In genomic region chr16:22195445-22195694, GRCh38 we compare ENCODE assay signal across 9 cellular contexts. TPM values are rescaled to one million over a fixed set of nuclear protein-coding genes. Genes with fewer than 3 reads are reported as not detected.
DNase-seq lines count a peak whose midpoint lies in the region; ATAC-seq and TF ChIP-seq lines count a peak whose summit lies in the region.
"Had no signal": no experiment of that assay in that cellular context is flagged by ENCODE, and none has a peak within 500 bp of the region (broad histone marks: within the 10 kb centered on the region; RNA-seq: fewer than 3 reads in every experiment).

No MANE protein-coding gene starts in this region.

- POLR2A ChIA-PET in activated B cell treated with CpG ODN at 0.5 μM for 24 hours (lab: Charles Lee), result interaction anchor here (0.5 to 8.8 kb wide), 4 partner anchors 11 to 242 kb away, joined by 3 to 154 read pairs (median 8); partner anchors contain the start of genes EEF2K, POLR3E and UQCRC2

- H3K4me1 Mint-ChIP-seq in HFFc6 (ENCODE audit: low read depth) (peaks cover 53% of the 10 kb centered on the region), activated B cell treated with CpG ODN at 0.5 μM for 24 hours (peaks cover 77% of the 10 kb centered on the region)

- H3K27ac Mint-ChIP-seq in HFFc6, result peak overlapping the region; percentile 80
- peak overlapping the region; percentile 96 for H3K27ac Mint-ChIP-seq in activated B cell treated with CpG ODN at 0.5 μM for 24 hours

- H3K9me3 ChIP-seq in iPS-15b (ENCODE audit: control insufficient read depth, insufficient read depth, low read length), result no peaks in the 10 kb centered on the region
- no peaks in the 10 kb centered on the region for H3K9me3 ChIP-seq in skeletal muscle tissue (ENCODE audit: control insufficient read depth in 3 of 3, low read length in 3 of 3)

- H3K36me3 Mint-ChIP-seq in HFFc6 (ENCODE audit: low read depth), result no peaks in the 10 kb centered on the region
- peaks cover 3% of the 10 kb centered on the region for H3K36me3 Mint-ChIP-seq in activated B cell treated with CpG ODN at 0.5 μM for 24 hours (ENCODE audit: low read depth)

- peak overlapping the region; percentile 38 for H3K27ac ChIP-seq in skeletal muscle tissue (ENCODE audit: low read depth, low read length)

- H3K27me3 Mint-ChIP-seq in HFFc6 (ENCODE audit: insufficient read depth), result peaks cover 2% of the 10 kb centered on the region
- peaks cover 2% of the 10 kb centered on the region for H3K27me3 Mint-ChIP-seq in activated B cell treated with CpG ODN at 0.5 μM for 24 hours

- TF ChIP-seq CTCF in HFFc6 (IDR thresholded peaks at IDR 0.05) (no peak), activated B cell treated with CpG ODN at 0.5 μM for 24 hours (IDR thresholded peaks at IDR 0.05) (no peak)

- H3K4me1 ChIP-seq in iPS-15b (ENCODE audit: control insufficient read depth, insufficient read depth, low read length), result peaks cover 4% of the 10 kb centered on the region
- H3K4me1 ChIP-seq in skeletal muscle tissue (ENCODE audit: control insufficient read depth in 3 of 3, insufficient read depth in 3 of 3, low read length in 3 of 3), result peaks cover 17 to 26% (median 21%) of the 10 kb centered on the region in 3 donors

- no peaks in the 10 kb centered on the region; the same call in 1 of the 2 replicates for H3K9me3 Mint-ChIP-seq in HFFc6
- H3K9me3 Mint-ChIP-seq in activated B cell treated with CpG ODN at 0.5 μM for 24 hours, result peaks cover 2% of the 10 kb centered on the region

- intact Hi-C loops in activated B cell treated with CpG ODN at 0.5 μM for 24 hours (cut with micrococcal nuclease), result loop anchor here (10.0 kb wide), 1 partner anchor 239 kb away; no protein-coding TSS in a partner anchor

- H3K9ac ChIP-seq in iPS-15b (ENCODE audit: low read depth, low read length), result no peak overlapping the region
- H3K9ac ChIP-seq in skeletal muscle tissue (ENCODE audit: low read depth in 1 of 3, low read length in 3 of 3), result peak overlapping the region in 1 of 3 donors; percentile 16

- H3K4me3 ChIP-seq in iPS-15b (ENCODE audit: low read depth, low read length) (peak overlapping the region; percentile 91), skeletal muscle tissue (ENCODE audit: low read length in 3 of 3) (peak overlapping the region in 1 of 3 donors; percentile 93)

- ATAC-seq in activated B cell treated with CpG ODN at 0.5 μM for 24 hours (ENCODE audit: low read depth) (no peak), HG03460 (IDR thresholded peaks at IDR 0.05; ENCODE audit: unreplicated experiment) (no peak), GM18873 (IDR thresholded peaks at IDR 0.05; ENCODE audit: low FRiP score, unreplicated experiment) (no peak)

- no peaks in the 10 kb centered on the region for H3K36me3 ChIP-seq in iPS-15b (ENCODE audit: control insufficient read depth, insufficient read depth, low read length)
- no peaks in the 10 kb centered on the region for H3K36me3 ChIP-seq in skeletal muscle tissue (ENCODE audit: control insufficient read depth in 3 of 3, insufficient read depth in 3 of 3, low read length in 3 of 3)

- DNase-seq in HFFc6 (no peak), activated B cell treated with CpG ODN at 0.5 μM for 24 hours (no peak), NCI-H526 (lab: John Stamatoyannopoulos, UW) (no peak), RPMI8226 (no peak)

- CTCF ChIA-PET in activated B cell treated with CpG ODN at 0.5 μM for 24 hours (lab: Charles Lee), result interaction anchor here (0.9 to 2.9 kb wide), 4 partner anchors 10 to 188 kb away, joined by 3 to 17 read pairs (median 8); partner anchors contain the start of genes EEF2K and POLR3E

- H3K27me3 ChIP-seq in iPS-15b (ENCODE audit: control insufficient read depth, insufficient read depth, low read length), result no peaks in the 10 kb centered on the region
- no peaks in the 10 kb centered on the region for H3K27me3 ChIP-seq in skeletal muscle tissue (ENCODE audit: control insufficient read depth in 3 of 3, insufficient read depth in 3 of 3, low read length in 3 of 3)

- peak overlapping the region; percentile 89 for H3K4me3 Mint-ChIP-seq in HFFc6
- peak overlapping the region; percentile 87 for H3K4me3 Mint-ChIP-seq in activated B cell treated with CpG ODN at 0.5 μM for 24 hours

RNA-seq across cellular contexts. Expression of gene EEF2K, which starts 10.7 kb away (rescaled TPM):
- total RNA-seq in HFFc6 (2021; fragmentation: NEBNext Ultra II Directional; extraction: Animal tissue kit (Norgen Biotek cat#: 25700)), result 10 to 100 TPM; 21.5 to 26.6 (median 23.5) TPM
- total RNA-seq in activated B cell treated with CpG ODN at 0.5 μM for 24 hours (26.5 and 29.7 TPM in 2 replicates), skeletal muscle tissue (86.1 TPM)

RNA-seq across cellular contexts. Expression of gene SDR42E2, which starts 33.1 kb away (rescaled TPM):
- total RNA-seq in HFFc6 (2021; fragmentation: NEBNext Ultra II Directional; extraction: Animal tissue kit (Norgen Biotek cat#: 25700)), result not detected
- total RNA-seq in activated B cell treated with CpG ODN at 0.5 μM for 24 hours, result 0.18 and 0.22 TPM in 2 replicates
- total RNA-seq in skeletal muscle tissue, result not detected
- total RNA-seq: frontal cortex had no signal
